Comparison of ENCODE assay signal across 16 cellular contexts in the genomic region with DNA sequence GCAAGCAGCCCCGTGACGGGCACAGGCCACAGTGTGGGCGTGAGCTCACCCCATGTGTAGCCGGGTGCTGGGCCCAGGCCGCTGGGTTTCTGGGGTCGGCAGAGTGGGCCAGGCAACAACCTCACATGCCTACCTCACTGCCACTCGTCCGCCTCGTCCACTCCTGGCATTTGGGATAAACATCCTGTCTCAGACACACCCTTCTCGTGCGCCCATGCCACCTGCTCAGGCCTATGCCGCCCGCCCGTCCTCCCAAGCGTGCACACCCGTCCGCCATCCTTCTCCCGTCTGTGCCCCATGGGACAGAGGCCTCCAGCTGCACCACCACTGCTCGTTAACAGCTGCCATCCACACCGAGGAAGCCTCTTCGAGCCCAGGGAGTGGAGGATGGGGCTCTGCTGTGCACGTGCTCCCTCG.
DNase-seq lines count a peak whose midpoint lies in the region; ATAC-seq and TF ChIP-seq lines count a peak whose summit lies in the region.
"Had no signal": no experiment of that assay in that cellular context is flagged by ENCODE, and none has a peak within 500 bp of the region (broad histone marks: within the 10 kb centered on the region; RNA-seq: fewer than 3 reads in every experiment).

No MANE protein-coding gene starts in this region.

- intact Hi-C loops in activated CD4-positive, alpha-beta T cell treated with anti-CD3 and anti-CD28 coated beads for 36 hours (cut with DNase I, micrococcal nuclease): loop anchor here in 1 of 2 experiments (5.0 kb wide), 1 partner anchor 151 kb away; no protein-coding TSS in a partner anchor
- intact Hi-C loops in activated T-helper 1 cell treated with anti-CD3 and anti-CD28 coated beads, Interleukin-12 subunit alpha, Interleukin-12 subunit beta, Interleukin-2, Interleukin-4 antibody, amounts not matched to agents 30 ng/mL and 10 ng/mL and 1 ng/mL, durations not matched to agents 14 hours and 24 hours and 36 hours (cut with micrococcal nuclease): no loop called here

- H3K36me3 ChIP-seq in osteoblast (ENCODE audit: insufficient read depth, low read length): peaks cover 9% of the 10 kb centered on the region

- H4K20me1 ChIP-seq in osteoblast (ENCODE audit: insufficient read depth, low read length): no peaks in the 10 kb centered on the region

- H3K4me2 ChIP-seq in osteoblast (ENCODE audit: insufficient read depth, low read length): no peak overlapping the region

- CTCF ChIA-PET in activated CD4-positive, alpha-beta T cell treated with anti-CD3 and anti-CD28 coated beads for 36 hours (lab: Charles Lee): interaction anchor here (0.6 to 1.2 kb wide), 3 partner anchors 15 to 73 kb away, joined by 3 to 6 read pairs (median 4); no protein-coding TSS in a partner anchor

- no peaks in the 10 kb centered on the region for H3K9me3 ChIP-seq in osteoblast (ENCODE audit: low read depth, low read length)
- H3K9me3 ChIP-seq: neutrophil, vagina had no signal

- H3K27ac ChIP-seq in osteoblast (ENCODE audit: low read depth, low read length): no peak overlapping the region
- H3K27ac ChIP-seq: neutrophil, vagina had no signal

- H3K4me3 ChIP-seq in osteoblast (ENCODE audit: insufficient read depth, low read length): no peak overlapping the region
- H3K4me3 ChIP-seq: lung, vagina had no signal

- no peak overlapping the region for H3K4me3 Mint-ChIP-seq in activated CD4-positive, alpha-beta T cell treated with anti-CD3 and anti-CD28 coated beads for 36 hours
- no peak overlapping the region for H3K4me3 Mint-ChIP-seq in activated T-helper 1 cell treated with anti-CD3 and anti-CD28 coated beads, Interleukin-12 subunit alpha, Interleukin-12 subunit beta, Interleukin-2, Interleukin-4 antibody, amounts not matched to agents 30 ng/mL and 10 ng/mL and 1 ng/mL, durations not matched to agents 14 hours and 24 hours and 36 hours

- no peak for DNase-seq in activated CD4-positive, alpha-beta T cell treated with anti-CD3 and anti-CD28 coated beads for 36 hours
- no peak for DNase-seq in activated CD4-positive, alpha-beta T cell treated with anti-CD3 and anti-CD28 coated beads for 4 hours
- DNase-seq in activated T-helper 1 cell treated with anti-CD3 and anti-CD28 coated beads, Interleukin-12 subunit alpha, Interleukin-12 subunit beta, Interleukin-2, Interleukin-4 antibody, amounts not matched to agents 30 ng/mL and 10 ng/mL and 1 ng/mL, durations not matched to agents 14 hours and 24 hours and 36 hours (ENCODE audit: low spot score): no peak
- DNase-seq in osteoblast (ENCODE audit: insufficient read length, low spot score, missing footprints) (peak; percentile 82), hippocampal formation (lab: John Stamatoyannopoulos, UW) (no peak), dermis blood vessel endothelial cell (no peak), amygdala (lab: John Stamatoyannopoulos, UW) (no peak)
- DNase-seq: foreskin melanocyte, NCI-H187 treated with DMSO at 0.1 percent for 48 hours, NCI-H526 treated with DMSO at 0.1 percent for 48 hours, T1000 had no signal

- H3K4me1 Mint-ChIP-seq in activated CD4-positive, alpha-beta T cell treated with anti-CD3 and anti-CD28 coated beads for 36 hours: peaks cover 59% of the 10 kb centered on the region
- peaks cover 34% of the 10 kb centered on the region for H3K4me1 Mint-ChIP-seq in activated T-helper 1 cell treated with anti-CD3 and anti-CD28 coated beads, Interleukin-12 subunit alpha, Interleukin-12 subunit beta, Interleukin-2, Interleukin-4 antibody, amounts not matched to agents 30 ng/mL and 10 ng/mL and 1 ng/mL, durations not matched to agents 14 hours and 24 hours and 36 hours (ENCODE audit: low read depth)

- ATAC-seq in activated CD4-positive, alpha-beta T cell treated with anti-CD3 and anti-CD28 coated beads for 36 hours: no peak
- peak; percentile 34 for ATAC-seq in HG03175 (IDR thresholded peaks at IDR 0.05; ENCODE audit: unreplicated experiment)
- ATAC-seq: Right ventricle myocardium inferior had no signal

- H3K27me3 ChIP-seq in osteoblast (ENCODE audit: insufficient read depth, low read length): no peaks in the 10 kb centered on the region
- H3K27me3 ChIP-seq: neutrophil, vagina had no signal

- H3K36me3 Mint-ChIP-seq in activated CD4-positive, alpha-beta T cell treated with anti-CD3 and anti-CD28 coated beads for 36 hours (ENCODE audit: low read depth): peaks cover 30% of the 10 kb centered on the region
- peaks cover 11% of the 10 kb centered on the region for H3K36me3 Mint-ChIP-seq in activated T-helper 1 cell treated with anti-CD3 and anti-CD28 coated beads, Interleukin-12 subunit alpha, Interleukin-12 subunit beta, Interleukin-2, Interleukin-4 antibody, amounts not matched to agents 30 ng/mL and 10 ng/mL and 1 ng/mL, durations not matched to agents 14 hours and 24 hours and 36 hours (ENCODE audit: low read depth)

- POLR2A ChIA-PET in activated CD4-positive, alpha-beta T cell treated with anti-CD3 and anti-CD28 coated beads for 36 hours (lab: Charles Lee): no interaction called here

- H3K79me2 ChIP-seq in osteoblast (ENCODE audit: insufficient read depth, low read length): no peaks in the 10 kb centered on the region

- TF ChIP-seq CTCF in osteoblast (IDR thresholded peaks at IDR 0.05; ENCODE audit: extremely low read depth, low read depth, low read length): no peak

- H3K27me3 Mint-ChIP-seq in activated CD4-positive, alpha-beta T cell treated with anti-CD3 and anti-CD28 coated beads for 36 hours: no peaks in the 10 kb centered on the region
- no peaks in the 10 kb centered on the region for H3K27me3 Mint-ChIP-seq in activated T-helper 1 cell treated with anti-CD3 and anti-CD28 coated beads, Interleukin-12 subunit alpha, Interleukin-12 subunit beta, Interleukin-2, Interleukin-4 antibody, amounts not matched to agents 30 ng/mL and 10 ng/mL and 1 ng/mL, durations not matched to agents 14 hours and 24 hours and 36 hours (ENCODE audit: insufficient read depth)

- H3K4me1 ChIP-seq in osteoblast (ENCODE audit: insufficient read depth, low read length): no peaks in the 10 kb centered on the region
- H3K4me1 ChIP-seq: vagina had no signal

- H3K9me3 Mint-ChIP-seq in activated CD4-positive, alpha-beta T cell treated with anti-CD3 and anti-CD28 coated beads for 36 hours (ENCODE audit: low read depth): no peaks in the 10 kb centered on the region
- no peaks in the 10 kb centered on the region for H3K9me3 Mint-ChIP-seq in activated T-helper 1 cell treated with anti-CD3 and anti-CD28 coated beads, Interleukin-12 subunit alpha, Interleukin-12 subunit beta, Interleukin-2, Interleukin-4 antibody, amounts not matched to agents 30 ng/mL and 10 ng/mL and 1 ng/mL, durations not matched to agents 14 hours and 24 hours and 36 hours

- H2AFZ ChIP-seq in osteoblast (ENCODE audit: low read length): no peak overlapping the region

- H3K27ac Mint-ChIP-seq in activated CD4-positive, alpha-beta T cell treated with anti-CD3 and anti-CD28 coated beads for 36 hours: peak overlapping the region; percentile 63
- peak overlapping the region; percentile 52 for H3K27ac Mint-ChIP-seq in activated T-helper 1 cell treated with anti-CD3 and anti-CD28 coated beads, Interleukin-12 subunit alpha, Interleukin-12 subunit beta, Interleukin-2, Interleukin-4 antibody, amounts not matched to agents 30 ng/mL and 10 ng/mL and 1 ng/mL, durations not matched to agents 14 hours and 24 hours and 36 hours
